Comparison of ENCODE assay signal across 1 cellular context in the genomic region with DNA sequence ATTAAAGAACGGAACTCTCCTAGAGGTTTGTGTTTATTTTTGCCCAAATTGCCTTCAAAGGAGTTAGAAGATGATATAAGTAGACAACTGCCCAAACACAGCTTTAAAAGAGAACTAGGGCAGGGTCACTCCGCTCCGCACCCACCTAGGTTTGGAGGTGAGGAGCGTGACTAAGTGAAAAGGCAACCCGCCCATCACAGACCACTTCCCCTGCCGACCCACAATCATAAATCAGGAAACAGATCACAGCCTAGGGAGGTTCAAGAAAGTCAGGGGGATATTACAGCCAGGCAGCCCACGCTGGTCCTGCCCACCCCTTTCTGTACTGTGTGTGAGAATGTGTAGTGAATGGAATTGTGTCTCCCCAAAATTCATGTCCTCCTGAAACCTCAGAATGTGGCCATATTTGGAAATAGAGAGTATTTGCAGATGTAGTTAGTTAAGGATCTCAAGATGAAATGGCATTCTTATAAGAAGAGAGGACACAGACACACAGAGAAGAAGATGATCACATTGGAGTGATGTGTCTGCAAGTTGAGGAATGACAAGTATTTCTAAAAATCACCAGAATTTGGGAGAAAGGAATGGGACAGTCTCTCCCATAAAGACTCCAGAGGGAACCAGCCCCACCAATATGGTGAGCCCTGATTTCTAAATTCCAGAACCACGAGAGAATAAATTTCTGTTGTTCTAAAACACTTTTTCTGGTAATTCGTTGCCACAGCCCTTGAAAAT.
TF ChIP-seq lines count a peak whose summit lies in the region.

No MANE protein-coding gene starts in this region.

TF ChIP-seq in GM23338, 12 proteins besides CTCF, POLR2A, EP300 and RAD21 (continued from another document):
- TF ChIP-seq, protein P1, sequence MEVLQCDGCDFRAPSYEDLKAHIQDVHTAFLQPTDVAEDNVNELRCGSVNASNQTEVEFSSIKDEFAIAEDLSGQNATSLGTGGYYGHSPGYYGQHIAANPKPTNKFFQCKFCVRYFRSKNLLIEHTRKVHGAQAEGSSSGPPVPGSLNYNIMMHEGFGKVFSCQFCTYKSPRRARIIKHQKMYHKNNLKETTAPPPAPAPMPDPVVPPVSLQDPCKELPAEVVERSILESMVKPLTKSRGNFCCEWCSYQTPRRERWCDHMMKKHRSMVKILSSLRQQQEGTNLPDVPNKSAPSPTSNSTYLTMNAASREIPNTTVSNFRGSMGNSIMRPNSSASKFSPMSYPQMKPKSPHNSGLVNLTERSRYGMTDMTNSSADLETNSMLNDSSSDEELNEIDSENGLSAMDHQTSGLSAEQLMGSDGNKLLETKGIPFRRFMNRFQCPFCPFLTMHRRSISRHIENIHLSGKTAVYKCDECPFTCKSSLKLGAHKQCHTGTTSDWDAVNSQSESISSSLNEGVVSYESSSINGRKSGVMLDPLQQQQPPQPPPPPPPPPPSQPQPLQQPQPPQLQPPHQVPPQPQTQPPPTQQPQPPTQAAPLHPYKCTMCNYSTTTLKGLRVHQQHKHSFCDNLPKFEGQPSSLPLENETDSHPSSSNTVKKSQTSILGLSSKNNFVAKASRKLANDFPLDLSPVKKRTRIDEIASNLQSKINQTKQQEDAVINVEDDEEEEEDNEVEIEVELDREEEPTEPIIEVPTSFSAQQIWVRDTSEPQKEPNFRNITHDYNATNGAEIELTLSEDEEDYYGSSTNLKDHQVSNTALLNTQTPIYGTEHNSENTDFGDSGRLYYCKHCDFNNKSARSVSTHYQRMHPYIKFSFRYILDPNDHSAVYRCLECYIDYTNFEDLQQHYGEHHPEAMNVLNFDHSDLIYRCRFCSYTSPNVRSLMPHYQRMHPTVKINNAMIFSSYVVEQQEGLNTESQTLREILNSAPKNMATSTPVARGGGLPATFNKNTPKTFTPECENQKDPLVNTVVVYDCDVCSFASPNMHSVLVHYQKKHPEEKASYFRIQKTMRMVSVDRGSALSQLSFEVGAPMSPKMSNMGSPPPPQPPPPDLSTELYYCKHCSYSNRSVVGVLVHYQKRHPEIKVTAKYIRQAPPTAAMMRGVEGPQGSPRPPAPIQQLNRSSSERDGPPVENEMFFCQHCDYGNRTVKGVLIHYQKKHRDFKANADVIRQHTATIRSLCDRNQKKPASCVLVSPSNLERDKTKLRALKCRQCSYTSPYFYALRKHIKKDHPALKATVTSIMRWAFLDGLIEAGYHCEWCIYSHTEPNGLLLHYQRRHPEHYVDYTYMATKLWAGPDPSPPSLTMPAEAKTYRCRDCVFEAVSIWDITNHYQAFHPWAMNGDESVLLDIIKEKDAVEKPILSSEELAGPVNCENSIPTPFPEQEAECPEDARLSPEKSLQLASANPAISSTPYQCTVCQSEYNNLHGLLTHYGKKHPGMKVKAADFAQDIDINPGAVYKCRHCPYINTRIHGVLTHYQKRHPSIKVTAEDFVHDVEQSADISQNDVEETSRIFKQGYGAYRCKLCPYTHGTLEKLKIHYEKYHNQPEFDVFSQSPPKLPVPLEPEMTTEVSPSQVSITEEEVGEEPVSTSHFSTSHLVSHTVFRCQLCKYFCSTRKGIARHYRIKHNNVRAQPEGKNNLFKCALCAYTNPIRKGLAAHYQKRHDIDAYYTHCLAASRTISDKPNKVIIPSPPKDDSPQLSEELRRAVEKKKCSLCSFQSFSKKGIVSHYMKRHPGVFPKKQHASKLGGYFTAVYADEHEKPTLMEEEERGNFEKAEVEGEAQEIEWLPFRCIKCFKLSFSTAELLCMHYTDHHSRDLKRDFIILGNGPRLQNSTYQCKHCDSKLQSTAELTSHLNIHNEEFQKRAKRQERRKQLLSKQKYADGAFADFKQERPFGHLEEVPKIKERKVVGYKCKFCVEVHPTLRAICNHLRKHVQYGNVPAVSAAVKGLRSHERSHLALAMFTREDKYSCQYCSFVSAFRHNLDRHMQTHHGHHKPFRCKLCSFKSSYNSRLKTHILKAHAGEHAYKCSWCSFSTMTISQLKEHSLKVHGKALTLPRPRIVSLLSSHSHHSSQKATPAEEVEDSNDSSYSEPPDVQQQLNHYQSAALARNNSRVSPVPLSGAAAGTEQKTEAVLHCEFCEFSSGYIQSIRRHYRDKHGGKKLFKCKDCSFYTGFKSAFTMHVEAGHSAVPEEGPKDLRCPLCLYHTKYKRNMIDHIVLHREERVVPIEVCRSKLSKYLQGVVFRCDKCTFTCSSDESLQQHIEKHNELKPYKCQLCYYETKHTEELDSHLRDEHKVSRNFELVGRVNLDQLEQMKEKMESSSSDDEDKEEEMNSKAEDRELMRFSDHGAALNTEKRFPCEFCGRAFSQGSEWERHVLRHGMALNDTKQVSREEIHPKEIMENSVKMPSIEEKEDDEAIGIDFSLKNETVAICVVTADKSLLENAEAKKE (CRISPR knock-in tag; IDR thresholded peaks at IDR 0.05): no peak
- no peak for TF ChIP-seq EZH2 (IDR thresholded peaks at IDR 0.05; ENCODE audit: low read depth, unreplicated experiment)
- TF ChIP-seq, protein P2, sequence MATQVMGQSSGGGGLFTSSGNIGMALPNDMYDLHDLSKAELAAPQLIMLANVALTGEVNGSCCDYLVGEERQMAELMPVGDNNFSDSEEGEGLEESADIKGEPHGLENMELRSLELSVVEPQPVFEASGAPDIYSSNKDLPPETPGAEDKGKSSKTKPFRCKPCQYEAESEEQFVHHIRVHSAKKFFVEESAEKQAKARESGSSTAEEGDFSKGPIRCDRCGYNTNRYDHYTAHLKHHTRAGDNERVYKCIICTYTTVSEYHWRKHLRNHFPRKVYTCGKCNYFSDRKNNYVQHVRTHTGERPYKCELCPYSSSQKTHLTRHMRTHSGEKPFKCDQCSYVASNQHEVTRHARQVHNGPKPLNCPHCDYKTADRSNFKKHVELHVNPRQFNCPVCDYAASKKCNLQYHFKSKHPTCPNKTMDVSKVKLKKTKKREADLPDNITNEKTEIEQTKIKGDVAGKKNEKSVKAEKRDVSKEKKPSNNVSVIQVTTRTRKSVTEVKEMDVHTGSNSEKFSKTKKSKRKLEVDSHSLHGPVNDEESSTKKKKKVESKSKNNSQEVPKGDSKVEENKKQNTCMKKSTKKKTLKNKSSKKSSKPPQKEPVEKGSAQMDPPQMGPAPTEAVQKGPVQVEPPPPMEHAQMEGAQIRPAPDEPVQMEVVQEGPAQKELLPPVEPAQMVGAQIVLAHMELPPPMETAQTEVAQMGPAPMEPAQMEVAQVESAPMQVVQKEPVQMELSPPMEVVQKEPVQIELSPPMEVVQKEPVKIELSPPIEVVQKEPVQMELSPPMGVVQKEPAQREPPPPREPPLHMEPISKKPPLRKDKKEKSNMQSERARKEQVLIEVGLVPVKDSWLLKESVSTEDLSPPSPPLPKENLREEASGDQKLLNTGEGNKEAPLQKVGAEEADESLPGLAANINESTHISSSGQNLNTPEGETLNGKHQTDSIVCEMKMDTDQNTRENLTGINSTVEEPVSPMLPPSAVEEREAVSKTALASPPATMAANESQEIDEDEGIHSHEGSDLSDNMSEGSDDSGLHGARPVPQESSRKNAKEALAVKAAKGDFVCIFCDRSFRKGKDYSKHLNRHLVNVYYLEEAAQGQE (IDR thresholded peaks at IDR 0.05; ENCODE audit: unreplicated experiment): no peak
TF ChIP-seq in GM23338: peak in this region for 0.
